ENCODE assay signal across 16 cellular contexts in the genomic region with DNA sequence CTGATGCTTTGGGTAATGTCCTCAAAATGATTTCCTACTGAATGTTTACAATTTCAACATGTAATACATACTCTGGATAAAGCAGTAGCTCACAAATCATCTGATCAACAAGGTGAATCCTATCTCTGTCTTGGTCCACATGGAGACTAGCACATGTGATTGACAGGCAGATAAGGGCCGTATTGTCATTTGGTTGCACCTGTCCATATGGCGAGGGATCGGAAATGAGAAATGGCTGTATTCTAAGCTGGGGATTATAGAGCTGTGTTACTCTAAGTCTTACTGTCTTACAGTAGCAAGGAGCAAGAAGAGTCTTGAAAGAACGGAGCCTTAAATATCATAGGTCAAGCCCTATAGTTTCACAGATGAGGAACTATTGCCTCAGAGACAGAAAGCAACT.
"Had no signal": no experiment of that assay in that cellular context is flagged by ENCODE, and none has a peak within 500 bp of the region (broad histone marks: within the 10 kb centered on the region; RNA-seq: fewer than 3 reads in every experiment).

No MANE protein-coding gene starts in this region.

- H3K36me3 ChIP-seq: adrenal gland, breast epithelium, lower lobe of right lung, neutrophil, tibial nerve had no signal

- H3K4me1 Mint-ChIP-seq: activated CD4-positive, alpha-beta T cell treated with anti-CD3 and anti-CD28 coated beads for 36 hours; activated naive CD4-positive, alpha-beta T cell treated with anti-CD3 and anti-CD28 coated beads, Interleukin-2, amount 50 U/mL, for 24 hours; natural killer cell had no signal

- H3K27me3 Mint-ChIP-seq: activated CD4-positive, alpha-beta T cell treated with anti-CD3 and anti-CD28 coated beads for 36 hours; activated naive CD4-positive, alpha-beta T cell treated with anti-CD3 and anti-CD28 coated beads, Interleukin-2, amount 50 U/mL, for 24 hours had no signal

- H3K36me3 Mint-ChIP-seq: natural killer cell had no signal

- FAIRE-seq: astrocyte, keratinocyte had no signal

- H3K9me3 ChIP-seq: adrenal gland, breast epithelium, lower lobe of right lung, neutrophil, tibial nerve had no signal

- DNase-seq: activated CD4-positive, alpha-beta T cell treated with anti-CD3 and anti-CD28 coated beads for 36 hours; activated CD4-positive, alpha-beta T cell treated with anti-CD3 and anti-CD28 coated beads, Interleukin-2, amount 50 U/mL, for 48 hours; activated gamma-delta T cell; adrenal gland; cortex of kidney; lower lobe of right lung; natural killer cell; stimulated activated naive CD8-positive, alpha-beta T cell treated with anti-CD3 and anti-CD28 coated beads, Interleukin-15, Interleukin-2, amounts not matched to agents 100 U/mL and 50 U/mL, for 24 hours; substantia nigra had no signal

- H3K4me3 ChIP-seq: adrenal gland, breast epithelium, hepatocyte, lower lobe of right lung, tibial nerve had no signal

- H3K27me3 ChIP-seq: adrenal gland, breast epithelium, hepatocyte, neutrophil, tibial nerve had no signal

- H3K27ac Mint-ChIP-seq: activated CD4-positive, alpha-beta T cell treated with anti-CD3 and anti-CD28 coated beads for 36 hours; activated naive CD4-positive, alpha-beta T cell treated with anti-CD3 and anti-CD28 coated beads, Interleukin-2, amount 50 U/mL, for 24 hours; natural killer cell had no signal

- H3K9me3 Mint-ChIP-seq: activated naive CD4-positive, alpha-beta T cell treated with anti-CD3 and anti-CD28 coated beads, Interleukin-2, amount 50 U/mL, for 24 hours; natural killer cell had no signal

- H3K4me1 ChIP-seq: adrenal gland, breast epithelium, lower lobe of right lung, tibial nerve had no signal

- H3K4me3 Mint-ChIP-seq: activated CD4-positive, alpha-beta T cell treated with anti-CD3 and anti-CD28 coated beads for 36 hours; activated naive CD4-positive, alpha-beta T cell treated with anti-CD3 and anti-CD28 coated beads, Interleukin-2, amount 50 U/mL, for 24 hours; natural killer cell had no signal

- H3K27ac ChIP-seq: adrenal gland, hepatocyte, lower lobe of right lung, neutrophil, tibial nerve had no signal
